In genomic region chr20:46977909-46978588, GRCh38 we compare ENCODE assay signal across 14 cellular contexts.
DNase-seq lines count a peak whose midpoint lies in the region; TF ChIP-seq lines count a peak whose summit lies in the region.
"Had no signal": no experiment of that assay in that cellular context is flagged by ENCODE, and none has a peak within 500 bp of the region (broad histone marks: within the 10 kb centered on the region; RNA-seq: fewer than 3 reads in every experiment).

No MANE protein-coding gene starts in this region.

- CTCF ChIA-PET in activated CD4-positive, alpha-beta memory T cell treated with anti-CD3 and anti-CD28 coated beads for 36 hours (lab: Charles Lee), result no interaction called here

- intact Hi-C loops in activated CD4-positive, alpha-beta memory T cell treated with anti-CD3 and anti-CD28 coated beads for 36 hours (cut with micrococcal nuclease), result no loop called here

- POLR2A ChIA-PET in activated CD4-positive, alpha-beta memory T cell treated with anti-CD3 and anti-CD28 coated beads for 36 hours (lab: Charles Lee), result no interaction called here

- no peaks in the 10 kb centered on the region for H3K9me3 Mint-ChIP-seq in endothelial cell (ENCODE audit: unreplicated experiment)
- H3K9me3 Mint-ChIP-seq in type B pancreatic cell, result peaks cover 16% of the 10 kb centered on the region
- H3K9me3 Mint-ChIP-seq in activated CD4-positive, alpha-beta memory T cell treated with anti-CD3 and anti-CD28 coated beads for 36 hours, result peaks cover 9% of the 10 kb centered on the region

- TF ChIP-seq POLR2A in erythroblast (IDR thresholded peaks at IDR 0.05; ENCODE audit: low read length), result no peak

- H3K27ac ChIP-seq in VCaP, result peak overlapping the region; percentile 53

- H3K27ac Mint-ChIP-seq in endothelial cell (ENCODE audit: unreplicated experiment), result peak overlapping the region; percentile 6
- peak overlapping the region; percentile 29 for H3K27ac Mint-ChIP-seq in type B pancreatic cell
- no peak overlapping the region for H3K27ac Mint-ChIP-seq in activated CD4-positive, alpha-beta memory T cell treated with anti-CD3 and anti-CD28 coated beads for 36 hours
- H3K27ac Mint-ChIP-seq: CD4-positive, alpha-beta memory T cell had no signal

- peak; percentile 24 for DNase-seq in activated effector memory CD4-positive, alpha-beta T cell treated with anti-CD3 and anti-CD28 coated beads, Interleukin-2, amount 50 U/mL, for 16 hours
- DNase-seq in activated effector memory CD4-positive, alpha-beta T cell treated with Interleukin-2 at 50 U/mL for 16 hours, result no peak
- DNase-seq in endothelial cell (ENCODE audit: low spot score) (no peak), type B pancreatic cell (ENCODE audit: extremely low spot score, unreplicated experiment) (no peak), erythroblast (lab: John Stamatoyannopoulos, UW) (no peak), SIG-M5 treated with dmso at 0.1 percent for 504 hours (lab: John Stamatoyannopoulos, UW; ENCODE audit: unreplicated experiment) (no peak)
- DNase-seq in activated CD4-positive, alpha-beta memory T cell treated with anti-CD3 and anti-CD28 coated beads for 36 hours, result no peak
- DNase-seq: Calu3; CD4-positive, alpha-beta memory T cell; DMS53; NCI-H1105 treated with DMSO at 0.1 percent for 48 hours; NCI-H748 treated with DMSO at 0.1 percent for 48 hours had no signal

- no peak for TF ChIP-seq CTCF in VCaP (conservative IDR thresholded peaks at IDR 0.05)
- no peak for TF ChIP-seq CTCF in endothelial cell (IDR thresholded peaks at IDR 0.05; ENCODE audit: unreplicated experiment)
- no peak for TF ChIP-seq CTCF in type B pancreatic cell (conservative IDR thresholded peaks at IDR 0.05)

- no peaks in the 10 kb centered on the region for H3K36me3 Mint-ChIP-seq in endothelial cell (ENCODE audit: low read depth, unreplicated experiment)
- H3K36me3 Mint-ChIP-seq in type B pancreatic cell, result peaks cover 8% of the 10 kb centered on the region
- H3K36me3 Mint-ChIP-seq in activated CD4-positive, alpha-beta memory T cell treated with anti-CD3 and anti-CD28 coated beads for 36 hours, result peaks cover 3% of the 10 kb centered on the region
- H3K36me3 Mint-ChIP-seq: CD4-positive, alpha-beta memory T cell had no signal

- H3K4me1 Mint-ChIP-seq in endothelial cell (ENCODE audit: unreplicated experiment) (peaks cover 19% of the 10 kb centered on the region), type B pancreatic cell (ENCODE audit: unreplicated experiment) (peaks cover 36% of the 10 kb centered on the region)
- peaks cover 9% of the 10 kb centered on the region for H3K4me1 Mint-ChIP-seq in activated CD4-positive, alpha-beta memory T cell treated with anti-CD3 and anti-CD28 coated beads for 36 hours (ENCODE audit: low read depth)

- H3K27me3 Mint-ChIP-seq in endothelial cell (ENCODE audit: unreplicated experiment) (no peaks in the 10 kb centered on the region), type B pancreatic cell (no peaks in the 10 kb centered on the region)
- peaks cover 37% of the 10 kb centered on the region for H3K27me3 Mint-ChIP-seq in activated CD4-positive, alpha-beta memory T cell treated with anti-CD3 and anti-CD28 coated beads for 36 hours

- no peak overlapping the region for H3K4me3 Mint-ChIP-seq in endothelial cell (ENCODE audit: unreplicated experiment)
- H3K4me3 Mint-ChIP-seq in type B pancreatic cell, result peak overlapping the region; percentile 15
- H3K4me3 Mint-ChIP-seq in activated CD4-positive, alpha-beta memory T cell treated with anti-CD3 and anti-CD28 coated beads for 36 hours, result no peak overlapping the region
- H3K4me3 Mint-ChIP-seq: CD4-positive, alpha-beta memory T cell; IgD-negative memory B cell had no signal
